21 cellular contexts compared by ENCODE assay signal in the genomic region with DNA sequence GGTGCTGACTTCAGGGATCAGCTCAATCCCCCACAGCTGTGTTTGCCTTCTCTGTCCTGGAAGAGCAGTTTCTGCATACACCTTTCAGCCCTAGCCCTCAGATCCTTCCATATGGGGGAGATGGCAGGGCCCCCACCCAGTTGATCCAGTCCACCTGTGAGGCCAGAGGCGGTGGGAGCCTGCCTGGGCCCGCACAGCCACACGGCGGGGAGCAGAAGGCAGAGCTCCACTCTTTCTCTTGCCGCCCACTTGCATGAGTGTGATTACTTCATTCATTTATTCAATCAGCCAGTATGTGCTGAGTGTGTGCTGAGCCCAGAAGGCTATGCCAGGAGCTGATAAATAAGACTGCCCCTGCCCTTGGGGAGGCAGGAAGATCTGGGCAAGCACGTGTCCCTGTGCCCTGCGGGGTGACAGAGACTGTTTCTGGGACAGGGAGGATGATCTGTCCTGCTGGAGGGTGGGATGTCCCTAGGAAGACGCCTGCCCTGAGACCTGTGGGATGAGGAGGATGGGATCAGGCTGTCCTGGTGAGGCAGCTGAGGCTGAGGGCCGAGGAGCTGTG.
A peak's percentile ranks its signal among the peaks of the same experiment; 100 is the strongest.
DNase-seq lines count a peak whose midpoint lies in the region; ATAC-seq, FAIRE-seq and TF ChIP-seq lines count a peak whose summit lies in the region.
"Had no signal": no experiment of that assay in that cellular context is flagged by ENCODE, and none has a peak within 500 bp of the region (broad histone marks: within the 10 kb centered on the region; RNA-seq: fewer than 3 reads in every experiment).

No MANE protein-coding gene starts in this region.

- no peaks in the 10 kb centered on the region for H3K9me3 ChIP-seq in RWPE2 (ENCODE audit: severe bottlenecking)
- no peaks in the 10 kb centered on the region for H3K9me3 ChIP-seq in kidney (ENCODE audit: control insufficient read depth in 1 of 2, low read length in 2 of 2)
- H3K9me3 ChIP-seq: MG63 had no signal

- no peak overlapping the region for H3K9ac ChIP-seq in kidney (ENCODE audit: low read length in 2 of 2)

- no peak for FAIRE-seq in kidney (lab: Jason Lieb, UNC)
- FAIRE-seq: A204.1, GM12892 had no signal

- H3K36me3 ChIP-seq in RWPE2 (ENCODE audit: low read depth) (no peaks in the 10 kb centered on the region), kidney (ENCODE audit: control insufficient read depth in 1 of 2, insufficient read depth in 2 of 2, low read length in 2 of 2) (no peaks in the 10 kb centered on the region)
- H3K36me3 ChIP-seq: MG63 had no signal

- no peaks in the 10 kb centered on the region for H3K27me3 ChIP-seq in RWPE2 (ENCODE audit: insufficient read depth, poor library complexity, severe bottlenecking)
- H3K27me3 ChIP-seq: MG63 had no signal

- H3K4me3 ChIP-seq in RWPE2 (ENCODE audit: severe bottlenecking) (no peak overlapping the region), kidney (ENCODE audit: low read length in 2 of 2) (no peak overlapping the region)
- H3K4me3 ChIP-seq: MG63 had no signal

- intact Hi-C loops in Right ventricle myocardium superior (cut with DNase I) (loop anchor here (10.0 kb wide), 1 partner anchor 91 kb away; no protein-coding TSS in a partner anchor), Right ventricle myocardium inferior (cut with DNase I) (loop anchor here (5.0 kb wide), 2 partner anchors 87 to 93 kb away; no protein-coding TSS in a partner anchor), kidney (cut with DNase I) (no loop called here), sciatic nerve (cut with DNase I) (no loop called here)

- no peak overlapping the region for H3K27ac ChIP-seq in RWPE2 (ENCODE audit: poor library complexity, severe bottlenecking)
- H3K27ac ChIP-seq in kidney (ENCODE audit: low read depth in 2 of 2, low read length in 2 of 2), result no peak overlapping the region

- H3K4me1 ChIP-seq in RWPE2 (ENCODE audit: insufficient read depth, poor library complexity, severe bottlenecking) (no peaks in the 10 kb centered on the region), kidney (ENCODE audit: control insufficient read depth in 1 of 2, insufficient read depth in 1 of 2, low read depth in 1 of 2, low read length in 2 of 2) (no peaks in the 10 kb centered on the region)

- in situ Hi-C loops in G401 (cut with HindIII; ENCODE audit: low sequenced_read_pairs), result no loop called here

- no peak for TF ChIP-seq CTCF in RWPE2 (IDR thresholded peaks at IDR 0.05; ENCODE audit: poor library complexity, severe bottlenecking)
- TF ChIP-seq CTCF in kidney (IDR thresholded peaks at IDR 0.05; ENCODE audit: borderline replicate concordance, extremely low read depth, insufficient read depth), result no peak

- ATAC-seq in Right ventricle myocardium superior (ENCODE audit: poor library complexity) (no peak), Right ventricle myocardium inferior (no peak), RWPE2 (ENCODE audit: low read depth) (no peak), sciatic nerve (no peak)
- ATAC-seq: Panc1 had no signal

- peak; percentile 34 for DNase-seq in Right ventricle myocardium superior
- DNase-seq in Right ventricle myocardium inferior (ENCODE audit: missing footprints), result no peak
- peak; percentile 15 for DNase-seq in RWPE2 (ENCODE audit: low spot score)
- peak; percentile 57 for DNase-seq in kidney
- DNase-seq in sciatic nerve (ENCODE audit: low spot score), result peak; percentile 33
- DNase-seq in G401 (ENCODE audit: low spot score), result no peak
- DNase-seq in activated gamma-delta T cell (lab: John Stamatoyannopoulos, UW), result no peak
- DNase-seq in NCI-H226, result no peak
- DNase-seq: C1 segment of cervical spinal cord, GOT3, HFFc6, Karpas-422, MG63, NCI-H1092, NCI-H146, NCI-H2081, NCI-H510A treated with DMSO at 0.1 percent for 48 hours, SHP77 had no signal

Comparison
In these comparisons a context has a peak if more than half of its experiments do, and no peak if none do; other contexts are left out.
1. DNase-seq: peak in Right ventricle myocardium superior (single experiment), RWPE2 (single experiment), kidney (single experiment) and sciatic nerve (single experiment); none in Right ventricle myocardium inferior (single experiment), G401 (single experiment), activated gamma-delta T cell (single experiment) and NCI-H226 (single experiment).
2. intact Hi-C loops: an anchor here in Right ventricle myocardium superior (10.0 kb wide) and Right ventricle myocardium inferior (5.0 kb wide); none called in kidney and sciatic nerve.